Comparison of ENCODE assay signal across 15 cellular contexts in genomic region chr17:20191066-20191465, GRCh38.
DNase-seq lines count a peak whose midpoint lies in the region; FAIRE-seq and TF ChIP-seq lines count a peak whose summit lies in the region.
"Had no signal": no experiment of that assay in that cellular context is flagged by ENCODE, and none has a peak within 500 bp of the region (broad histone marks: within the 10 kb centered on the region; RNA-seq: fewer than 3 reads in every experiment).

No MANE protein-coding gene starts in this region.

- CTCF ChIA-PET in AG04450 (lab: Charles Lee), result no interaction called here

- peak; percentile 20 for FAIRE-seq in HTR-8/SVneo (lab: Jason Lieb, UNC)
- FAIRE-seq in urothelium cell line (lab: Jason Lieb, UNC), result no peak
- FAIRE-seq: endometrium had no signal

- H3K4me1 ChIP-seq in iPS-15b (ENCODE audit: control insufficient read depth, insufficient read depth, low read length) (peaks cover 27% of the 10 kb centered on the region), ascending aorta (peaks cover 0 to 25% of the 10 kb centered on the region in 2 donors)

- H3K36me3 ChIP-seq in iPS-15b (ENCODE audit: control insufficient read depth, insufficient read depth, low read length), result no peaks in the 10 kb centered on the region
- H3K36me3 ChIP-seq in ascending aorta, result no peaks in the 10 kb centered on the region
- H3K36me3 ChIP-seq: spleen had no signal

- intact Hi-C loops in ascending aorta (cut with DNase I), result no loop called here

- no peak overlapping the region for H3K9ac ChIP-seq in iPS-15b (ENCODE audit: low read depth, low read length)

- H3K27me3 ChIP-seq in AG04450 (ENCODE audit: control insufficient read depth, insufficient read depth, low read length) (no peaks in the 10 kb centered on the region), iPS-15b (ENCODE audit: control insufficient read depth, insufficient read depth, low read length) (no peaks in the 10 kb centered on the region), ascending aorta (no peaks in the 10 kb centered on the region)
- H3K27me3 ChIP-seq: spleen had no signal

- DNase-seq in AG04450 (ENCODE audit: low read depth, low spot score) (peak; percentile 89), HTR-8/SVneo (ENCODE audit: insufficient read length, low spot score) (no peak), brain pericyte (ENCODE audit: low read depth, low spot score) (peak; percentile 7), urothelium cell line (ENCODE audit: low spot score) (no peak), GM10266 (ENCODE audit: extremely low spot score) (no peak), activated gamma-delta T cell treated with Interleukin-2 at 50 U/mL for 16 hours (no peak), ascending aorta (ENCODE audit: low spot score in 2 of 2) (no peak)
- DNase-seq: ACHN; activated naive CD4-positive, alpha-beta T cell treated with anti-CD3 and anti-CD28 coated beads, Interleukin-2, amount 10 ng/mL, durations not matched to agents 7 days and 5 days; DND-41; islet precursor cell; nephron progenitor cell; spleen had no signal

- TF ChIP-seq CTCF in AG04450 (IDR thresholded peaks at IDR 0.05; ENCODE audit: low read depth, low read length) (no peak), GM10266 (IDR thresholded peaks at IDR 0.05; ENCODE audit: control insufficient read depth, insufficient read depth, low read depth, missing control alignments) (no peak), ascending aorta (IDR thresholded peaks at IDR 0.05) (no peak)

- H3K4me3 ChIP-seq in AG04450 (ENCODE audit: low read depth, low read length), result no peak overlapping the region
- peak overlapping the region; percentile 16 for H3K4me3 ChIP-seq in iPS-15b (ENCODE audit: low read depth, low read length)
- no peak overlapping the region for H3K4me3 ChIP-seq in ascending aorta
- H3K4me3 ChIP-seq: spleen had no signal

- POLR2A ChIA-PET in AG04450 (lab: Yijun Ruan, JAX), result interaction anchor here (0.7 to 2.0 kb wide), 5 partner anchors 12 to 35 kb away, joined by 3 to 7 read pairs (median 4); no protein-coding TSS in a partner anchor

- H3K27ac ChIP-seq in AG04450 (ENCODE audit: low read depth, low read length) (no peak overlapping the region), ascending aorta (no peak overlapping the region)
- H3K27ac ChIP-seq: spleen had no signal

- H3K9me3 ChIP-seq in AG04450 (ENCODE audit: control insufficient read depth, insufficient read depth, low read length), result peaks cover 3% of the 10 kb centered on the region; the same call in 1 of the 2 replicates
- H3K9me3 ChIP-seq in iPS-15b (ENCODE audit: control insufficient read depth, insufficient read depth, low read length), result peaks cover under 1% of the 10 kb centered on the region
- H3K9me3 ChIP-seq in ascending aorta, result no peaks in the 10 kb centered on the region

Comparison
In these comparisons a context has a peak if more than half of its experiments do, and no peak if none do; other contexts are left out.
1. DNase-seq: peak in AG04450 (single experiment) and brain pericyte (single experiment); none in HTR-8/SVneo (single experiment), urothelium cell line (single experiment), GM10266 (single experiment), activated gamma-delta T cell treated with Interleukin-2 at 50 U/mL for 16 hours (single experiment) and ascending aorta (0 of 2).